ENCODE assay signal across 8 cellular contexts in the genomic region with DNA sequence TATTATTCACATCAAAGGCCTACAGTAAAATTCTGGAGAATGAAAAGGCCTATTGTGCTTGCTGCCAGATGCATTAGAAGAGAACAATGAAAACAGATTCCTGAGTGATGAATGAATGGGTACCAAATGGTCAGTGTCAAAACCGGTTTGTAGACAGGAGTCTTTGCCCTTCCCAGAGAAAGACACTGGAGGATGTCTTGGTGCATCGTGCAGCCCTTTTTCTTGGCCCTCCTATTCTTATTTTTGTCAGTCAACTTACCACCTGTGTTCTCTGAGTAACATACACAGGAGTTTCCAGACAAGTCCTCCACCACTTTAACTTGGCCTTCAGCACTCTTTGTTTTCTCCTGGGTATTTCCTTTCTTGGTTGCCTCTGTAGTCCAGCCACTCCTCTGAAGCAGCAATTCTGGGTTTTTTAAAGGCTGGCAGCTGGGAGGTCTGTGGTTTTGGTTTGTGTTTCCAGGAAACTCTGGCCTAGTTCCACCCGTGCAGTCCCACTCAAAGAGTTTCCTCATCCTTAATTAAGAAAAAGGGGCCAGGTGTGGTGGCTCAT. TPM values are rescaled to one million over a fixed set of nuclear protein-coding genes. Genes with fewer than 3 reads are reported as not detected.
DNase-seq lines count a peak whose midpoint lies in the region; ATAC-seq lines count a peak whose summit lies in the region.

No MANE protein-coding gene starts in this region.

- H3K4me1 Mint-ChIP-seq in activated T-helper 2 cell treated with anti-CD3 and anti-CD28 coated beads, Interferon-gamma antibody, Interleukin-2, Interleukin-4, amounts not matched to agents 10 μg/mL and 5 μg/mL and 100 μg/mL, durations not matched to agents 14 hours and 24 hours and 36 hours (ENCODE audit: low read depth) = peaks cover 40% of the 10 kb centered on the region

- H3K36me3 Mint-ChIP-seq in activated T-helper 2 cell treated with anti-CD3 and anti-CD28 coated beads, Interferon-gamma antibody, Interleukin-2, Interleukin-4, amounts not matched to agents 10 μg/mL and 5 μg/mL and 100 μg/mL, durations not matched to agents 14 hours and 24 hours and 36 hours (ENCODE audit: low read depth) = peaks cover 22% of the 10 kb centered on the region

- no peak overlapping the region for H3K4me3 Mint-ChIP-seq in activated T-helper 2 cell treated with anti-CD3 and anti-CD28 coated beads, Interferon-gamma antibody, Interleukin-2, Interleukin-4, amounts not matched to agents 10 μg/mL and 5 μg/mL and 100 μg/mL, durations not matched to agents 14 hours and 24 hours and 36 hours (ENCODE audit: low read depth)

- peak; percentile 36 for DNase-seq in COLO829 (ENCODE audit: low spot score)
- peak; percentile 84 for DNase-seq in LHCN-M2 (ENCODE audit: low read depth)
- peak; percentile 17 for DNase-seq in activated T-helper 2 cell treated with anti-CD3 and anti-CD28 coated beads, Interferon-gamma antibody, Interleukin-2, Interleukin-4, amounts not matched to agents 10 μg/mL and 5 μg/mL and 100 μg/mL, durations not matched to agents 14 hours and 24 hours and 36 hours (ENCODE audit: low spot score)
- peak; percentile 19 for DNase-seq in kidney glomerular epithelial cell (lab: John Stamatoyannopoulos, UW)
- DNase-seq in mesenteric fat pad (ENCODE audit: low spot score) = no peak
- no peak for DNase-seq in NOMO-1 treated with DMSO at 0.1 percent for 48 hours (lab: John Stamatoyannopoulos, UW; ENCODE audit: unreplicated experiment)
- no peak for DNase-seq in NK-92 treated with Interleukin-12 subunit alpha and Interleukin-12 subunit beta, amount 100 ng/mL, for 24 hours (lab: John Stamatoyannopoulos, UW)

- no peaks in the 10 kb centered on the region for H3K27me3 Mint-ChIP-seq in activated T-helper 2 cell treated with anti-CD3 and anti-CD28 coated beads, Interferon-gamma antibody, Interleukin-2, Interleukin-4, amounts not matched to agents 10 μg/mL and 5 μg/mL and 100 μg/mL, durations not matched to agents 14 hours and 24 hours and 36 hours (ENCODE audit: low read depth)

- ATAC-seq in GM18907 (IDR thresholded peaks at IDR 0.05; ENCODE audit: unreplicated experiment) = no peak

- peak overlapping the region; percentile 5 for H3K27ac Mint-ChIP-seq in activated T-helper 2 cell treated with anti-CD3 and anti-CD28 coated beads, Interferon-gamma antibody, Interleukin-2, Interleukin-4, amounts not matched to agents 10 μg/mL and 5 μg/mL and 100 μg/mL, durations not matched to agents 14 hours and 24 hours and 36 hours

- intact Hi-C loops in activated T-helper 2 cell treated with anti-CD3 and anti-CD28 coated beads, Interferon-gamma antibody, Interleukin-2, Interleukin-4, amounts not matched to agents 10 μg/mL and 5 μg/mL and 100 μg/mL, durations not matched to agents 14 hours and 24 hours and 36 hours (cut with micrococcal nuclease) = loop anchor here (5.0 kb wide), 1 partner anchor 45 kb away; no protein-coding TSS in a partner anchor

- H3K9me3 Mint-ChIP-seq in activated T-helper 2 cell treated with anti-CD3 and anti-CD28 coated beads, Interferon-gamma antibody, Interleukin-2, Interleukin-4, amounts not matched to agents 10 μg/mL and 5 μg/mL and 100 μg/mL, durations not matched to agents 14 hours and 24 hours and 36 hours = no peaks in the 10 kb centered on the region

RNA-seq across cellular contexts. Expression of gene PSTPIP2, which starts 29.4 kb away (rescaled TPM):
- total RNA-seq in LHCN-M2 (2014; rRNA removed) (8.7 and 10.6 TPM in 2 replicates), mesenteric fat pad (8.8 TPM)
- 5.9 TPM for polyA plus RNA-seq in LHCN-M2 (2012)
- total RNA-seq in activated T-helper 2 cell treated with anti-CD3 and anti-CD28 coated beads, Interferon-gamma antibody, Interleukin-2, Interleukin-4, amounts not matched to agents 10 μg/mL and 5 μg/mL and 100 μg/mL, durations not matched to agents 14 hours and 24 hours and 36 hours = 36.8 and 39.0 TPM in 2 replicates

RNA-seq across cellular contexts. Expression of gene ATP5F1A, which starts 55.4 kb away (rescaled TPM):
- 607 and 704 TPM in 2 replicates for total RNA-seq in LHCN-M2 (2014; rRNA removed)
- polyA plus RNA-seq in LHCN-M2 (2012) = 355 TPM
- total RNA-seq in activated T-helper 2 cell treated with anti-CD3 and anti-CD28 coated beads, Interferon-gamma antibody, Interleukin-2, Interleukin-4, amounts not matched to agents 10 μg/mL and 5 μg/mL and 100 μg/mL, durations not matched to agents 14 hours and 24 hours and 36 hours = 441 and 445 TPM in 2 replicates
- 303 TPM for total RNA-seq in mesenteric fat pad

Comparison
In these comparisons a context has a peak if more than half of its experiments do, and no peak if none do; other contexts are left out.
1. DNase-seq: peak in COLO829 (single experiment), LHCN-M2 (single experiment), activated T-helper 2 cell treated with anti-CD3 and anti-CD28 coated beads, Interferon-gamma antibody, Interleukin-2, Interleukin-4, amounts not matched to agents 10 μg/mL and 5 μg/mL and 100 μg/mL, durations not matched to agents 14 hours and 24 hours and 36 hours (single experiment) and kidney glomerular epithelial cell (single experiment); none in mesenteric fat pad (single experiment), NOMO-1 treated with DMSO at 0.1 percent for 48 hours (single experiment) and NK-92 treated with Interleukin-12 subunit alpha and Interleukin-12 subunit beta, amount 100 ng/mL, for 24 hours (single experiment).